ENCODE assay signal across 17 cellular contexts in the genomic region with DNA sequence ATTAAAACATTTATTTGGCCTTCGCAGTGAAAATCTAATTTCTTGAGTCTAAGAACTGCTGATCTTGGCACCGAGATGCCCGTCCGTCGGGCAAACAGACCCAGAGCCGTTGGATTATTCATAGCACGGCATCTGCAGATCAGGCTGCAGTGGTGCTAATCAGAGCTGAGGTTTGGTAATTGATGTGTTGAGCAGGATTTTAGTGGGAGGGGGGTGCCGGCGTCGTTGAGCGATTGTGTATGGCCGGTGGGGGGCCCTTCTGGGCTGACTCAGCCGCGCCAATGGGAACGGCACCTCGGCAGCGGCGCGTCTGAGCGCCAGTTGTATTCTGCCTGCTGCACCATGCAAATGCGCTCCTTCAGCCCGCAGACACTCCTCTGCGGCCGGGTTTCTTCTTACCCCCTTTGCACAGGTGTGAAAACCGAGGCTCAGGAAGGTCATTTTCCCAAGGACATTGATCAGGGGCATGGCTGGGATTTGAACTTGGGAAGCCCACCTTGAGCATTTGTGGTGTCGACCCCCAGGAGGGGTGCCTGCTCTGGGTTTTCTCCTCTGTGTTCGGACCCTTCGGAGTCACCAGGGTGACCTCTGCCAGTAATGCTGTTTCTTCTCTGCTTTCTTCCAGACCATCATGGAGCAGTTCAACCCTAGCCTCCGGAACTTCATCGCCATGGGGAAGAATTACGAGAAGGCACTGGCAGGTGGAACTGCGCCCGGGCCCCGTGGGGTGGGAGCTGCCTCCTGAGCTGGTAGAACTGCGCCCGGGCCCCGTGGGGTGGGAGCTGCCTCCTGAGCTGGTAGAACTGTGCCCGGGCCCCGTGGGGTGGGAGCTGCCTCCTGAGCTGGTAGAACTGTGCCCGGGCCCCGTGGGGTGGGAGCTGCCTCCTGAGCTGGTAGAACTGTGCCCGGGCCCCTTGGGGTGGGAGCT. TPM values are rescaled to one million over a fixed set of nuclear protein-coding genes. Genes with fewer than 3 reads are reported as not detected.
DNase-seq lines count a peak whose midpoint lies in the region; ATAC-seq and TF ChIP-seq lines count a peak whose summit lies in the region.
"Had no signal": no experiment of that assay in that cellular context is flagged by ENCODE, and none has a peak within 500 bp of the region (broad histone marks: within the 10 kb centered on the region; RNA-seq: fewer than 3 reads in every experiment).

No MANE protein-coding gene starts in this region.

- H3K27ac Mint-ChIP-seq in osteocyte (ENCODE audit: unreplicated experiment), result peak overlapping the region; percentile 24
- no peak overlapping the region for H3K27ac Mint-ChIP-seq in activated naive CD8-positive, alpha-beta T cell treated with anti-CD3 and anti-CD28 coated beads for 36 hours
- H3K27ac Mint-ChIP-seq: T-cell had no signal

- no peaks in the 10 kb centered on the region for H3K27me3 Mint-ChIP-seq in osteocyte (ENCODE audit: unreplicated experiment)
- no peaks in the 10 kb centered on the region for H3K27me3 Mint-ChIP-seq in activated naive CD8-positive, alpha-beta T cell treated with anti-CD3 and anti-CD28 coated beads for 36 hours
- H3K27me3 Mint-ChIP-seq: naive thymus-derived CD8-positive, alpha-beta T cell; T-cell had no signal

- TF ChIP-seq CTCF in osteocyte (IDR thresholded peaks at IDR 0.05), result no peak

- no peaks in the 10 kb centered on the region for H3K9me3 Mint-ChIP-seq in osteocyte (ENCODE audit: unreplicated experiment)
- no peaks in the 10 kb centered on the region for H3K9me3 Mint-ChIP-seq in activated naive CD8-positive, alpha-beta T cell treated with anti-CD3 and anti-CD28 coated beads for 36 hours
- H3K9me3 Mint-ChIP-seq: naive thymus-derived CD8-positive, alpha-beta T cell; T-cell had no signal

- H3K4me1 Mint-ChIP-seq in osteocyte (ENCODE audit: unreplicated experiment), result peaks cover 45% of the 10 kb centered on the region
- H3K4me1 Mint-ChIP-seq in activated naive CD8-positive, alpha-beta T cell treated with anti-CD3 and anti-CD28 coated beads for 36 hours, result peaks cover 10% of the 10 kb centered on the region

- H3K27ac ChIP-seq in cingulate gyrus (ENCODE audit: low read depth, low read length), result peak overlapping the region; percentile 65
- H3K27ac ChIP-seq: hepatocyte had no signal

- H3K36me3 Mint-ChIP-seq in osteocyte (ENCODE audit: unreplicated experiment), result no peaks in the 10 kb centered on the region
- H3K36me3 Mint-ChIP-seq in activated naive CD8-positive, alpha-beta T cell treated with anti-CD3 and anti-CD28 coated beads for 36 hours, result no peaks in the 10 kb centered on the region
- H3K36me3 Mint-ChIP-seq: naive thymus-derived CD8-positive, alpha-beta T cell; T-cell had no signal

- ATAC-seq in HG02840 (IDR thresholded peaks at IDR 0.05; ENCODE audit: low FRiP score, unreplicated experiment) (no peak), HG03469 (IDR thresholded peaks at IDR 0.05; ENCODE audit: unreplicated experiment) (no peak)
- ATAC-seq: naive thymus-derived CD8-positive, alpha-beta T cell; T-cell had no signal

- H3K4me3 Mint-ChIP-seq in osteocyte (ENCODE audit: unreplicated experiment), result no peak overlapping the region
- H3K4me3 Mint-ChIP-seq in activated naive CD8-positive, alpha-beta T cell treated with anti-CD3 and anti-CD28 coated beads for 36 hours, result no peak overlapping the region
- H3K4me3 Mint-ChIP-seq: naive thymus-derived CD8-positive, alpha-beta T cell; T-cell had no signal

- DNase-seq in Ammon's horn (ENCODE audit: low spot score), result peak; percentile 56
- DNase-seq in NCI-H2227 treated with DMSO at 0.1 percent for 48 hours (lab: John Stamatoyannopoulos, UW), result peak; percentile 84
- no peak for DNase-seq in osteocyte (ENCODE audit: extremely low spot score, unreplicated experiment)
- no peak for DNase-seq in activated naive CD8-positive, alpha-beta T cell treated with anti-CD3 and anti-CD28 coated beads for 36 hours
- DNase-seq in SKM-1 treated with dmso at 0.1 percent for 144 hours (lab: John Stamatoyannopoulos, UW; ENCODE audit: unreplicated experiment), result no peak
- DNase-seq: activated naive CD4-positive, alpha-beta T cell treated with anti-CD3 and anti-CD28 coated beads, Interleukin-2, amount 50 U/mL, for 16 hours; erythroblast; IMR-90; naive thymus-derived CD8-positive, alpha-beta T cell; NCI-H446; OCI-M1; stimulated activated naive CD4-positive, alpha-beta T cell treated with Interleukin-2 at 50 U/mL for 16 hours; T-cell had no signal

RNA-seq across cellular contexts. Expression of gene BAIAP2, which starts 18.4 kb away (rescaled TPM):
- total RNA-seq in osteocyte, result 24.4 and 29.0 TPM in 2 replicates
- total RNA-seq in activated naive CD8-positive, alpha-beta T cell treated with anti-CD3 and anti-CD28 coated beads for 36 hours, result 10 to 100 TPM in 1 of 2 experiments, 1 to 10 TPM in 1; 7.7 to 10.0 TPM

Comparison
In these comparisons a context has a peak if more than half of its experiments do, and no peak if none do; other contexts are left out.
1. DNase-seq: peak in Ammon's horn (single experiment) and NCI-H2227 treated with DMSO at 0.1 percent for 48 hours (single experiment); none in osteocyte (single experiment), activated naive CD8-positive, alpha-beta T cell treated with anti-CD3 and anti-CD28 coated beads for 36 hours (single experiment) and SKM-1 treated with dmso at 0.1 percent for 144 hours (single experiment).